9 cellular contexts compared by ENCODE assay signal in genomic region chr17:2711608-2712299, GRCh38. TPM values are rescaled to one million over a fixed set of nuclear protein-coding genes. Genes with fewer than 3 reads are reported as not detected.
DNase-seq lines count a peak whose midpoint lies in the region; ATAC-seq, FAIRE-seq and TF ChIP-seq lines count a peak whose summit lies in the region.
"Had no signal": no experiment of that assay in that cellular context is flagged by ENCODE, and none has a peak within 500 bp of the region (broad histone marks: within the 10 kb centered on the region; RNA-seq: fewer than 3 reads in every experiment).

A gene with protein sequence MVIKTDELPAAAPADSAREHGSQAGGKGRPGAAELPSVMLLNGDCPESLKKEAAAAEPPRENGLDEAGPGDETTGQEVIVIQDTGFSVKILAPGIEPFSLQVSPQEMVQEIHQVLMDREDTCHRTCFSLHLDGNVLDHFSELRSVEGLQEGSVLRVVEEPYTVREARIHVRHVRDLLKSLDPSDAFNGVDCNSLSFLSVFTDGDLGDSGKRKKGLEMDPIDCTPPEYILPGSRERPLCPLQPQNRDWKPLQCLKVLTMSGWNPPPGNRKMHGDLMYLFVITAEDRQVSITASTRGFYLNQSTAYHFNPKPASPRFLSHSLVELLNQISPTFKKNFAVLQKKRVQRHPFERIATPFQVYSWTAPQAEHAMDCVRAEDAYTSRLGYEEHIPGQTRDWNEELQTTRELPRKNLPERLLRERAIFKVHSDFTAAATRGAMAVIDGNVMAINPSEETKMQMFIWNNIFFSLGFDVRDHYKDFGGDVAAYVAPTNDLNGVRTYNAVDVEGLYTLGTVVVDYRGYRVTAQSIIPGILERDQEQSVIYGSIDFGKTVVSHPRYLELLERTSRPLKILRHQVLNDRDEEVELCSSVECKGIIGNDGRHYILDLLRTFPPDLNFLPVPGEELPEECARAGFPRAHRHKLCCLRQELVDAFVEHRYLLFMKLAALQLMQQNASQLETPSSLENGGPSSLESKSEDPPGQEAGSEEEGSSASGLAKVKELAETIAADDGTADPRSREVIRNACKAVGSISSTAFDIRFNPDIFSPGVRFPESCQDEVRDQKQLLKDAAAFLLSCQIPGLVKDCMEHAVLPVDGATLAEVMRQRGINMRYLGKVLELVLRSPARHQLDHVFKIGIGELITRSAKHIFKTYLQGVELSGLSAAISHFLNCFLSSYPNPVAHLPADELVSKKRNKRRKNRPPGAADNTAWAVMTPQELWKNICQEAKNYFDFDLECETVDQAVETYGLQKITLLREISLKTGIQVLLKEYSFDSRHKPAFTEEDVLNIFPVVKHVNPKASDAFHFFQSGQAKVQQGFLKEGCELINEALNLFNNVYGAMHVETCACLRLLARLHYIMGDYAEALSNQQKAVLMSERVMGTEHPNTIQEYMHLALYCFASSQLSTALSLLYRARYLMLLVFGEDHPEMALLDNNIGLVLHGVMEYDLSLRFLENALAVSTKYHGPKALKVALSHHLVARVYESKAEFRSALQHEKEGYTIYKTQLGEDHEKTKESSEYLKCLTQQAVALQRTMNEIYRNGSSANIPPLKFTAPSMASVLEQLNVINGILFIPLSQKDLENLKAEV (N-terminal part only) (minus strand): TSS chr17:2711764. CDS start chr17:2711661, 103 bp downstream.

- no peaks in the 10 kb centered on the region for H3K27me3 Mint-ChIP-seq in central memory CD8-positive, alpha-beta T cell

- H3K27ac ChIP-seq in keratinocyte (ENCODE audit: control insufficient read depth, insufficient read depth, low read length), result peak within 1 kb of the TSS; percentile 76

- peak; percentile 36 for FAIRE-seq in keratinocyte (lab: Jason Lieb, UNC)
- FAIRE-seq: TTC549 had no signal

- no peaks in the 10 kb centered on the region for H3K9me3 ChIP-seq in keratinocyte (ENCODE audit: control insufficient read depth, low read depth, low read length)

- peak within 1 kb of the TSS; percentile 89 for H3K4me3 Mint-ChIP-seq in central memory CD8-positive, alpha-beta T cell

- H3K4me1 Mint-ChIP-seq in central memory CD8-positive, alpha-beta T cell, result peaks cover 41% of the 10 kb centered on the region

- peak within 1 kb of the TSS; percentile 93 for H3K4me2 ChIP-seq in keratinocyte (ENCODE audit: control insufficient read depth, extremely low read depth, insufficient read depth, low read depth, low read length)

- peaks cover 44% of the 10 kb centered on the region for H3K4me1 ChIP-seq in keratinocyte (ENCODE audit: control insufficient read depth, extremely low read depth, insufficient read depth, low read length)

- H3K27ac Mint-ChIP-seq in central memory CD8-positive, alpha-beta T cell (ENCODE audit: low read depth), result peak within 1 kb of the TSS; percentile 71

- in situ Hi-C loops in GM18951 (cut with MboI; ENCODE audit: low sequenced_read_pairs, unreplicated experiment), result no loop called here

- peaks cover 5% of the 10 kb centered on the region for H3K36me3 Mint-ChIP-seq in central memory CD8-positive, alpha-beta T cell (ENCODE audit: insufficient read depth)

- dilution Hi-C loops in keratinocyte (cut with MboI; ENCODE audit: extremely low pct_ligation_motif_present, low sequenced_read_pairs), result no loop called here

- no peaks in the 10 kb centered on the region for H3K27me3 ChIP-seq in keratinocyte (ENCODE audit: control insufficient read depth, extremely low read depth, insufficient read depth, low read length)

- H3K79me2 ChIP-seq in keratinocyte (ENCODE audit: control insufficient read depth, insufficient read depth, low read length), result peaks cover 54% of the 10 kb centered on the region

- TF ChIP-seq POLR2A in GM18951 (IDR thresholded peaks at IDR 0.05; ENCODE audit: extremely low read depth, insufficient read depth, insufficient read length), result peak; percentile 82

- H3K36me3 ChIP-seq in keratinocyte (ENCODE audit: control insufficient read depth in 2 of 2, extremely low read depth in 1 of 2, insufficient read depth in 2 of 2, low read length in 2 of 2), result peaks cover 0 to 2% of the 10 kb centered on the region in 2 experiments

- peaks cover 24% of the 10 kb centered on the region for H4K20me1 ChIP-seq in keratinocyte (ENCODE audit: control insufficient read depth, extremely low read depth, insufficient read depth, low read length)

- no peaks in the 10 kb centered on the region for H3K9me3 Mint-ChIP-seq in central memory CD8-positive, alpha-beta T cell

- peaks cover under 1% of the 10 kb centered on the region for H3K9me1 ChIP-seq in keratinocyte (ENCODE audit: control insufficient read depth, extremely low read depth, insufficient read depth, low read length)

- peak within 1 kb of the TSS; percentile 52 to 79 (median 59) for H3K4me3 ChIP-seq in keratinocyte (ENCODE audit: control insufficient read depth in 2 of 3, extremely low read depth in 1 of 3, insufficient read depth in 2 of 3, low read depth in 1 of 3, low read length in 3 of 3)

- H3K9ac ChIP-seq in keratinocyte (ENCODE audit: control insufficient read depth, extremely low read depth, insufficient read depth, low read length), result peak within 1 kb of the TSS; percentile 78

- H2AFZ ChIP-seq in keratinocyte (ENCODE audit: control insufficient read depth, low read length), result peak within 1 kb of the TSS; percentile 97

- peak; percentile 68 for ATAC-seq in HG03175 (IDR thresholded peaks at IDR 0.05; ENCODE audit: unreplicated experiment)
- peak; percentile 89 to 92 for ATAC-seq in activated CD4-positive, CD25-positive, alpha-beta regulatory T cell treated with anti-CD3 and anti-CD28 coated beads, Interleukin-2, amount 50 U/mL, for 24 hours
- ATAC-seq in central memory CD8-positive, alpha-beta T cell (replicated peaks; ENCODE audit: extremely low read depth, poor library complexity, severe bottlenecking), result peak; percentile 90

- no peak for TF ChIP-seq CTCF in AG09319 (IDR thresholded peaks at IDR 0.05; ENCODE audit: low read depth, low read length)
- TF ChIP-seq CTCF in keratinocyte (optimal IDR thresholded peaks at IDR 0.05 in 1 of 3, IDR thresholded peaks at IDR 0.05 in 1 of 3, conservative IDR thresholded peaks at IDR 0.05 in 1 of 3; ENCODE audit: extremely low read depth in 1 of 3, insufficient read depth in 2 of 3, low read length in 3 of 3), result no peak

- DNase-seq in AG09319 (ENCODE audit: extremely low read depth, low read depth), result peak; percentile 92
- peak; percentile 67 for DNase-seq in NCI-H446 treated with DMSO at 0.1 percent for 48 hours (lab: John Stamatoyannopoulos, UW)
- DNase-seq in central memory CD8-positive, alpha-beta T cell (ENCODE audit: low spot score in 2 of 2), result peak; percentile 90 to 92
- DNase-seq in keratinocyte (ENCODE audit: low read depth, low spot score), result peak; percentile 81
- DNase-seq in stimulated activated CD4-positive, alpha-beta T cell treated with anti-CD3 and anti-CD28 coated beads, Interleukin-12 subunit alpha, Interleukin-12 subunit beta, amount 100 ng/mL, for 48 hours (ENCODE audit: low read depth in 2 of 3, low spot score in 1 of 3), result peak; percentile 92 to 97 (median 95)

RNA-seq across cellular contexts. Expression of the gene that starts here (rescaled TPM):
- 24.0 to 50.7 TPM (median 31.4 TPM) in 3 replicates for polyA plus RNA-seq in keratinocyte
- polyA plus RNA-seq in keratinocyte (2011; ENCODE audit: low read depth), result 66.4 TPM
- polyA plus RNA-seq in keratinocyte (2011; cell fraction: cytosol; rRNA removed), result 15.9 and 41.8 TPM in 2 replicates
- 167 and 176 TPM in 2 replicates for polyA plus RNA-seq in keratinocyte (2011; cell fraction: nucleus; rRNA removed)
- 56.8 and 73.4 TPM in 2 replicates for polyA plus RNA-seq in keratinocyte (2012; ENCODE audit: low replicate concordance)
- 29.8 to 104 TPM (median 39.3 TPM) in 3 replicates for polyA minus RNA-seq in keratinocyte
- 72.3 TPM for polyA minus RNA-seq in keratinocyte (2011; cell fraction: cytosol; rRNA and poly(A)+ RNA removed)
- polyA minus RNA-seq in keratinocyte (2011; cell fraction: nucleus; rRNA and poly(A)+ RNA removed), result 77.1 and 108 TPM in 2 replicates

Comparison
In these comparisons a context has a peak if more than half of its experiments do, and no peak if none do; other contexts are left out.
1. Peak in every context shown above with its lines: DNase-seq, ATAC-seq, H3K4me3 ChIP-seq and H3K27ac ChIP-seq.